Comparison of ENCODE assay signal across 8 cellular contexts in the genomic region with DNA sequence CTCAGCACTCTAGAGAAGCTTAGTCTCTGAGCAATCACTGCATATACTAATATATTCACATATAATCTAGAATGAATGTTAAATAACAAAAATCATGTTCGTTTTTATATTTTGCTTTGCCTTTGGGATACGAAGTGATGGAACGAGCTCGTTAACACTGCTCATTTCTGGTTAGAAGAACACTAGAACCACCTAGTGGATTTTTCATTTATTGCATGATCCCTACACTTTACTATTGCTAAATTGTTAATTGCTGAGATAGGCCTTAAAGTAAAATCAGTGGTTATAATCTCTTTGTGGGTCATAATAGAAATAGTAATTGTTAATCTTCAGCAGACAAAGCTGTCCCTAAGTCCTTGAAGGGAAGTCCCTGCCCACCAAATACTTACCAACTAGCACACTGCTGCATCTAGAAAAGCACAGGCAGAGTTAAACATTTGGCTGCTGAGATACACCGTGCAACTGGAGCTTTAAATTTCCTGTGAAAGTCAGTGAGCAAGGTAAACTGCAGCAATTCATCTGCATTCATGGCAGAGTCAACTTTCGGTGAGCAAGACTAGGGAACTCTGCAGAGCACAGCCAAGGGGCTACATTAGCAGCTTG.
DNase-seq lines count a peak whose midpoint lies in the region; FAIRE-seq and TF ChIP-seq lines count a peak whose summit lies in the region.

No MANE protein-coding gene starts in this region.

- no peaks in the 10 kb centered on the region for H3K36me3 ChIP-seq in MM.1S (replicated peaks; ENCODE audit: insufficient read depth, low read length)
- H3K36me3 ChIP-seq in SU-DHL-6 (ENCODE audit: low read length) = no peaks in the 10 kb centered on the region
- no peaks in the 10 kb centered on the region for H3K36me3 ChIP-seq in small intestine (ENCODE audit: control insufficient read depth in 2 of 2, insufficient read depth in 2 of 2, low read length in 2 of 2)

- no peaks in the 10 kb centered on the region for H3K4me1 Mint-ChIP-seq in HFFc6 (ENCODE audit: low read depth)

- no peak overlapping the region for H3K27ac Mint-ChIP-seq in HFFc6

- H3K9me2 ChIP-seq in MM.1S (replicated peaks; ENCODE audit: insufficient read depth, low read length) = no peaks in the 10 kb centered on the region
- no peaks in the 10 kb centered on the region for H3K9me2 ChIP-seq in SU-DHL-6 (replicated peaks; ENCODE audit: insufficient read depth, low read length)

- H4K20me1 ChIP-seq in MM.1S (ENCODE audit: insufficient read depth, low read length) (no peaks in the 10 kb centered on the region), SU-DHL-6 (ENCODE audit: low read depth, low read length) (no peaks in the 10 kb centered on the region)

- H3K4me3 ChIP-seq in MM.1S (ENCODE audit: low read length) (no peak overlapping the region), SU-DHL-6 (ENCODE audit: insufficient read depth, low read length, poor library complexity, severe bottlenecking) (no peak overlapping the region), small intestine (ENCODE audit: low read depth in 1 of 2, low read length in 2 of 2) (no peak overlapping the region)

- WGBS in small intestine, 3 donors = 18 to 22% (median 19%) methylated on average over 6 of the region's 6 CpGs

- peak; percentile 96 for FAIRE-seq in A204.1 (lab: Jason Lieb, UNC)
- FAIRE-seq in small intestine (lab: Jason Lieb, UNC) = peak; percentile 23

- H3K27me3 Mint-ChIP-seq in HFFc6 (ENCODE audit: insufficient read depth) = no peaks in the 10 kb centered on the region; the same call in 1 of the 2 replicates

- DNase-seq in HFFc6 (peak; percentile 23), MM.1S (peak; percentile 68), globus pallidus (ENCODE audit: low spot score) (peak; percentile 54), small intestine (peak; percentile 28)
- no peak for DNase-seq in activated CD4-positive, CD25-positive, alpha-beta regulatory T cell treated with anti-CD3 and anti-CD28 coated beads, Interleukin-2, amount 50 U/mL, for 72 hours

- no peaks in the 10 kb centered on the region for H3F3A ChIP-seq in MM.1S (ENCODE audit: insufficient read depth, low read length)
- H3F3A ChIP-seq in SU-DHL-6 (ENCODE audit: insufficient read depth) = no peaks in the 10 kb centered on the region

- peak; percentile 57 for TF ChIP-seq CTCF in GM12873 (IDR thresholded peaks at IDR 0.05; ENCODE audit: insufficient read depth, low read depth, low read length, missing control alignments)
- TF ChIP-seq CTCF in HFFc6 (IDR thresholded peaks at IDR 0.05) = peak; percentile 86
- peak; percentile 82 for TF ChIP-seq CTCF in MM.1S (IDR thresholded peaks at IDR 0.05; ENCODE audit: low read length)
- TF ChIP-seq CTCF in SU-DHL-6 (IDR thresholded peaks at IDR 0.05; ENCODE audit: insufficient read depth, low read length, poor library complexity, severe bottlenecking) = peak; percentile 58

- H3K4me3 Mint-ChIP-seq in HFFc6 = no peak overlapping the region

- H3K27ac ChIP-seq in MM.1S (ENCODE audit: low read length) = no peak overlapping the region
- no peak overlapping the region for H3K27ac ChIP-seq in SU-DHL-6 (ENCODE audit: low read depth, low read length)
- H3K27ac ChIP-seq in small intestine (ENCODE audit: low read depth in 1 of 2, low read length in 1 of 2) = no peak overlapping the region

- no peaks in the 10 kb centered on the region for H3K79me2 ChIP-seq in MM.1S (ENCODE audit: low read length)
- no peaks in the 10 kb centered on the region for H3K79me2 ChIP-seq in SU-DHL-6 (ENCODE audit: insufficient read depth, low read length)

- H2AFZ ChIP-seq in MM.1S (ENCODE audit: low read length) (no peak overlapping the region), SU-DHL-6 (ENCODE audit: low read depth, low read length, severe bottlenecking) (no peak overlapping the region)

- H3K4me2 ChIP-seq in MM.1S (ENCODE audit: low read depth, low read length) (no peak overlapping the region), SU-DHL-6 (ENCODE audit: low read depth, low read length, poor library complexity, severe bottlenecking) (no peak overlapping the region)

- H3K4me1 ChIP-seq in MM.1S (ENCODE audit: low read length) (no peaks in the 10 kb centered on the region), small intestine (ENCODE audit: control insufficient read depth in 2 of 2, insufficient read depth in 1 of 2, low read depth in 1 of 2, low read length in 1 of 2) (no peaks in the 10 kb centered on the region)

- H3K9ac ChIP-seq in MM.1S (ENCODE audit: low read length) (no peak overlapping the region), SU-DHL-6 (ENCODE audit: low read length) (no peak overlapping the region)

- H3K9me3 Mint-ChIP-seq in HFFc6 = no peaks in the 10 kb centered on the region

- H3K9me3 ChIP-seq in MM.1S (replicated peaks; ENCODE audit: insufficient read depth, low read length) (no peaks in the 10 kb centered on the region), SU-DHL-6 (ENCODE audit: insufficient read depth, low read length) (no peaks in the 10 kb centered on the region), small intestine (ENCODE audit: control insufficient read depth, low read depth) (no peaks in the 10 kb centered on the region)

- no peaks in the 10 kb centered on the region for H3K27me3 ChIP-seq in MM.1S (replicated peaks; ENCODE audit: insufficient read depth, low read length)
- no peaks in the 10 kb centered on the region for H3K27me3 ChIP-seq in SU-DHL-6 (ENCODE audit: low read length)
- peaks cover 0 to 5% of the 10 kb centered on the region in 2 donors for H3K27me3 ChIP-seq in small intestine (ENCODE audit: control insufficient read depth in 2 of 2, insufficient read depth in 2 of 2, low read length in 2 of 2)

- no peaks in the 10 kb centered on the region for H3K36me3 Mint-ChIP-seq in HFFc6 (ENCODE audit: low read depth)
